Comparison of ENCODE assay signal across 1 cellular context in genomic region chr2:38146302-38146916, GRCh38.
TF ChIP-seq lines count a peak whose summit lies in the region.

No MANE protein-coding gene starts in this region.

TF ChIP-seq in K562, 482 proteins besides CTCF, POLR2A, EP300 and RAD21 (continued from another document):
- TF ChIP-seq, protein P1, sequence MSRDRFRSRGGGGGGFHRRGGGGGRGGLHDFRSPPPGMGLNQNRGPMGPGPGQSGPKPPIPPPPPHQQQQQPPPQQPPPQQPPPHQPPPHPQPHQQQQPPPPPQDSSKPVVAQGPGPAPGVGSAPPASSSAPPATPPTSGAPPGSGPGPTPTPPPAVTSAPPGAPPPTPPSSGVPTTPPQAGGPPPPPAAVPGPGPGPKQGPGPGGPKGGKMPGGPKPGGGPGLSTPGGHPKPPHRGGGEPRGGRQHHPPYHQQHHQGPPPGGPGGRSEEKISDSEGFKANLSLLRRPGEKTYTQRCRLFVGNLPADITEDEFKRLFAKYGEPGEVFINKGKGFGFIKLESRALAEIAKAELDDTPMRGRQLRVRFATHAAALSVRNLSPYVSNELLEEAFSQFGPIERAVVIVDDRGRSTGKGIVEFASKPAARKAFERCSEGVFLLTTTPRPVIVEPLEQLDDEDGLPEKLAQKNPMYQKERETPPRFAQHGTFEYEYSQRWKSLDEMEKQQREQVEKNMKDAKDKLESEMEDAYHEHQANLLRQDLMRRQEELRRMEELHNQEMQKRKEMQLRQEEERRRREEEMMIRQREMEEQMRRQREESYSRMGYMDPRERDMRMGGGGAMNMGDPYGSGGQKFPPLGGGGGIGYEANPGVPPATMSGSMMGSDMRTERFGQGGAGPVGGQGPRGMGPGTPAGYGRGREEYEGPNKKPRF (IDR thresholded peaks at IDR 0.05; ENCODE audit: low read depth, low read length) = no peak
- TF ChIP-seq ZNF395 (CRISPR knock-in tag; IDR thresholded peaks at IDR 0.05) = peak; percentile 65; the same call in 1 of the 2 replicates
- TF ChIP-seq ATF1 (CRISPR knock-in tag; IDR thresholded peaks at IDR 0.05) = no peak
- peak; percentile 65 for TF ChIP-seq ATF1 (tag; IDR thresholded peaks at IDR 0.05)
- peak; percentile 37 for TF ChIP-seq RBBP5 (IDR thresholded peaks at IDR 0.05; ENCODE audit: borderline replicate concordance, insufficient read depth, low read length, poor library complexity, severe bottlenecking)
